ENCODE assay signal across 8 cellular contexts in genomic region chr3:141388823-141389617, GRCh38. TPM values are rescaled to one million over a fixed set of nuclear protein-coding genes. Genes with fewer than 3 reads are reported as not detected.
DNase-seq lines count a peak whose midpoint lies in the region; ATAC-seq, FAIRE-seq and TF ChIP-seq lines count a peak whose summit lies in the region.

No MANE protein-coding gene starts in this region.

- no peaks in the 10 kb centered on the region for H4K20me1 ChIP-seq in astrocyte (ENCODE audit: insufficient read depth, low read length)

- H3K79me2 ChIP-seq in astrocyte (ENCODE audit: insufficient read depth, low read length), result peaks cover 14% of the 10 kb centered on the region

- H3K27me3 ChIP-seq in astrocyte (ENCODE audit: insufficient read depth, low read length), result no peaks in the 10 kb centered on the region
- H3K27me3 ChIP-seq in mononuclear cell (ENCODE audit: insufficient read depth, low read length), result no peaks in the 10 kb centered on the region

- H3K4me3 ChIP-seq in astrocyte (ENCODE audit: insufficient read depth, low read depth, low read length) (no peak overlapping the region), mononuclear cell (ENCODE audit: low read length) (peak overlapping the region; percentile 4)

- no peak overlapping the region for H2AFZ ChIP-seq in astrocyte (ENCODE audit: low read depth, low read length)

- no peaks in the 10 kb centered on the region for H3K27me3 Mint-ChIP-seq in astrocyte (ENCODE audit: low read depth, unreplicated experiment)

- H3K4me2 ChIP-seq in astrocyte (ENCODE audit: low read length), result peak overlapping the region; percentile 22

- no peaks in the 10 kb centered on the region for H3K9me3 Mint-ChIP-seq in astrocyte (ENCODE audit: unreplicated experiment)

- peaks cover 12% of the 10 kb centered on the region for H3K36me3 Mint-ChIP-seq in astrocyte (ENCODE audit: low read depth, unreplicated experiment)

- no peak overlapping the region for H3K9ac ChIP-seq in astrocyte (ENCODE audit: low read length)

- H3K27ac Mint-ChIP-seq in astrocyte (ENCODE audit: unreplicated experiment), result no peak overlapping the region

- DNase-seq in EL, result peak; percentile 53
- DNase-seq in astrocyte (ENCODE audit: low read depth), result no peak
- DNase-seq in omental fat pad (ENCODE audit: low spot score), result no peak
- DNase-seq in NCI-H82 (lab: John Stamatoyannopoulos, UW), result no peak

- peaks cover 19% of the 10 kb centered on the region for H3K4me1 Mint-ChIP-seq in astrocyte (ENCODE audit: low read depth, unreplicated experiment)

- peaks cover 19% of the 10 kb centered on the region for H3K4me1 ChIP-seq in astrocyte (ENCODE audit: insufficient read depth, low read length)
- peaks cover 3% of the 10 kb centered on the region for H3K4me1 ChIP-seq in mononuclear cell (ENCODE audit: insufficient read depth, low read length)

- H3K4me3 Mint-ChIP-seq in astrocyte (ENCODE audit: unreplicated experiment), result no peak overlapping the region

- H3K9me3 ChIP-seq in astrocyte (ENCODE audit: insufficient read depth, low read depth, low read length) (no peaks in the 10 kb centered on the region), mononuclear cell (ENCODE audit: low read depth, low read length) (no peaks in the 10 kb centered on the region)

- TF ChIP-seq CTCF in astrocyte (IDR thresholded peaks at IDR 0.05; ENCODE audit: insufficient read depth, low read depth, low read length), result no peak
- TF ChIP-seq CTCF in omental fat pad (IDR thresholded peaks at IDR 0.05), result no peak

- H3K36me3 ChIP-seq in astrocyte (ENCODE audit: insufficient read depth, low read length), result peaks cover 25% of the 10 kb centered on the region

- ATAC-seq in HG02678 (IDR thresholded peaks at IDR 0.05; ENCODE audit: unreplicated experiment), result peak; percentile 63
- no peak for ATAC-seq in omental fat pad (ENCODE audit: low FRiP score)
- ATAC-seq in HG02973 (IDR thresholded peaks at IDR 0.05; ENCODE audit: unreplicated experiment), result no peak
- no peak for ATAC-seq in GM21360 (IDR thresholded peaks at IDR 0.05; ENCODE audit: unreplicated experiment)

- H3K27ac ChIP-seq in astrocyte (ENCODE audit: low read depth, low read length), result peak overlapping the region; percentile 45

- FAIRE-seq in astrocyte (lab: Jason Lieb, UNC), result no peak

RNA-seq across cellular contexts. Expression of gene ZBTB38, which starts 20.7 kb away (rescaled TPM):
- total RNA-seq in astrocyte (57.6 and 60.7 TPM in 2 replicates), mononuclear cell (74.2 TPM), omental fat pad (100 to 1,000 TPM in 3 of 4 donors, 10 to 100 TPM in 1; 70.1 to 133 (median 108) TPM)
